8 cellular contexts compared by ENCODE assay signal in genomic region chr6:74574794-74575193, GRCh38.
DNase-seq lines count a peak whose midpoint lies in the region; ATAC-seq and TF ChIP-seq lines count a peak whose summit lies in the region.

No MANE protein-coding gene starts in this region.

- H3K9me3 ChIP-seq in OCI-LY3 (ENCODE audit: insufficient read depth, low read length) = no peaks in the 10 kb centered on the region

- H3K4me3 Mint-ChIP-seq in activated CD4-positive, alpha-beta memory T cell treated with anti-CD3 and anti-CD28 coated beads for 36 hours = no peak overlapping the region
- no peak overlapping the region for H3K4me3 Mint-ChIP-seq in natural killer cell treated with Interleukin-12 subunit alpha and Interleukin-12 subunit beta and Interleukin-15 and Interleukin-18, amount 100 ng/mL, for 72 hours

- no peaks in the 10 kb centered on the region for H3K27me3 ChIP-seq in OCI-LY3 (ENCODE audit: low read depth, low read length)
- no peaks in the 10 kb centered on the region for H3K27me3 ChIP-seq in foreskin keratinocyte

- no peaks in the 10 kb centered on the region for H3K4me1 Mint-ChIP-seq in activated CD4-positive, alpha-beta memory T cell treated with anti-CD3 and anti-CD28 coated beads for 36 hours (ENCODE audit: low read depth)
- H3K4me1 Mint-ChIP-seq in natural killer cell treated with Interleukin-12 subunit alpha and Interleukin-12 subunit beta and Interleukin-15 and Interleukin-18, amount 100 ng/mL, for 72 hours (ENCODE audit: low read depth in 2 of 2) = no peaks in the 10 kb centered on the region

- DNase-seq in DMS114 treated with DMSO at 0.1 percent for 48 hours (lab: John Stamatoyannopoulos, UW; ENCODE audit: unreplicated experiment) (peak; percentile 34), HCEC 1CT (peak; percentile 65), foreskin keratinocyte (no peak), superior temporal gyrus (ENCODE audit: extremely low spot score) (no peak), coronary artery (ENCODE audit: low spot score) (no peak)
- no peak for DNase-seq in activated CD4-positive, alpha-beta memory T cell treated with anti-CD3 and anti-CD28 coated beads for 36 hours
- no peak for DNase-seq in natural killer cell treated with Interleukin-12 subunit alpha and Interleukin-12 subunit beta and Interleukin-15 and Interleukin-18, amount 100 ng/mL, for 72 hours (ENCODE audit: low spot score)

- H4K20me1 ChIP-seq in OCI-LY3 (ENCODE audit: insufficient read depth, low read length) = no peaks in the 10 kb centered on the region

- H3K4me1 ChIP-seq in OCI-LY3 (ENCODE audit: low read length) = peaks cover 19% of the 10 kb centered on the region
- no peaks in the 10 kb centered on the region for H3K4me1 ChIP-seq in foreskin keratinocyte

- no peaks in the 10 kb centered on the region for H3K36me3 ChIP-seq in OCI-LY3 (replicated peaks; ENCODE audit: low read depth, low read length)

- H3K79me2 ChIP-seq in OCI-LY3 (ENCODE audit: low read length) = no peaks in the 10 kb centered on the region

- H3K9ac ChIP-seq in OCI-LY3 (ENCODE audit: low read length) = no peak overlapping the region

- TF ChIP-seq CTCF in OCI-LY3 (IDR thresholded peaks at IDR 0.05; ENCODE audit: low read depth, low read length) (peak; percentile 80), foreskin keratinocyte (conservative IDR thresholded peaks at IDR 0.05) (peak; percentile 53), coronary artery (IDR thresholded peaks at IDR 0.05) (no peak)

- no peak overlapping the region for H2AFZ ChIP-seq in OCI-LY3 (ENCODE audit: low read depth, low read length)

- POLR2A ChIA-PET in activated CD4-positive, alpha-beta memory T cell treated with anti-CD3 and anti-CD28 coated beads for 36 hours (lab: Charles Lee) = no interaction called here

- no peaks in the 10 kb centered on the region for H3K9me3 Mint-ChIP-seq in activated CD4-positive, alpha-beta memory T cell treated with anti-CD3 and anti-CD28 coated beads for 36 hours
- H3K9me3 Mint-ChIP-seq in natural killer cell treated with Interleukin-12 subunit alpha and Interleukin-12 subunit beta and Interleukin-15 and Interleukin-18, amount 100 ng/mL, for 72 hours = peaks cover under 1% of the 10 kb centered on the region

- H3K27me3 Mint-ChIP-seq in activated CD4-positive, alpha-beta memory T cell treated with anti-CD3 and anti-CD28 coated beads for 36 hours = no peaks in the 10 kb centered on the region
- H3K27me3 Mint-ChIP-seq in natural killer cell treated with Interleukin-12 subunit alpha and Interleukin-12 subunit beta and Interleukin-15 and Interleukin-18, amount 100 ng/mL, for 72 hours = no peaks in the 10 kb centered on the region

- H3K4me3 ChIP-seq in OCI-LY3 (ENCODE audit: low read length) = no peak overlapping the region
- no peak overlapping the region for H3K4me3 ChIP-seq in coronary artery

- CTCF ChIA-PET in activated CD4-positive, alpha-beta memory T cell treated with anti-CD3 and anti-CD28 coated beads for 36 hours (lab: Charles Lee) = interaction anchor here (1.1 kb wide), 1 partner anchor 637 kb away, joined by 3 read pairs; no protein-coding TSS in a partner anchor

- no peak overlapping the region for H3K27ac Mint-ChIP-seq in activated CD4-positive, alpha-beta memory T cell treated with anti-CD3 and anti-CD28 coated beads for 36 hours
- no peak overlapping the region for H3K27ac Mint-ChIP-seq in natural killer cell treated with Interleukin-12 subunit alpha and Interleukin-12 subunit beta and Interleukin-15 and Interleukin-18, amount 100 ng/mL, for 72 hours

- intact Hi-C loops in activated CD4-positive, alpha-beta memory T cell treated with anti-CD3 and anti-CD28 coated beads for 36 hours (cut with micrococcal nuclease) = loop anchor here (10.0 kb wide), 1 partner anchor 630 kb away; the partner anchor contains the start of gene COL12A1

- peak; percentile 55 for ATAC-seq in foreskin keratinocyte
- ATAC-seq in natural killer cell treated with Interleukin-12 subunit alpha and Interleukin-12 subunit beta and Interleukin-15 and Interleukin-18, amount 100 ng/mL, for 72 hours = no peak

- no peak overlapping the region for H3K27ac ChIP-seq in OCI-LY3 (ENCODE audit: low read length)
- no peak overlapping the region for H3K27ac ChIP-seq in foreskin keratinocyte
- no peak overlapping the region for H3K27ac ChIP-seq in coronary artery

- H3K4me2 ChIP-seq in OCI-LY3 (ENCODE audit: low read length) = peak overlapping the region; percentile 21

- no peaks in the 10 kb centered on the region for H3K36me3 Mint-ChIP-seq in activated CD4-positive, alpha-beta memory T cell treated with anti-CD3 and anti-CD28 coated beads for 36 hours
- no peaks in the 10 kb centered on the region for H3K36me3 Mint-ChIP-seq in natural killer cell treated with Interleukin-12 subunit alpha and Interleukin-12 subunit beta and Interleukin-15 and Interleukin-18, amount 100 ng/mL, for 72 hours

Comparison
In these comparisons a context has a peak if more than half of its experiments do, and no peak if none do; other contexts are left out.
1. DNase-seq: peak in DMS114 treated with DMSO at 0.1 percent for 48 hours (single experiment) and HCEC 1CT (single experiment); none in foreskin keratinocyte (0 of 2), superior temporal gyrus (single experiment), coronary artery (single experiment), activated CD4-positive, alpha-beta memory T cell treated with anti-CD3 and anti-CD28 coated beads for 36 hours (single experiment) and natural killer cell treated with Interleukin-12 subunit alpha and Interleukin-12 subunit beta and Interleukin-15 and Interleukin-18, amount 100 ng/mL, for 72 hours (single experiment).